Comparison of ENCODE assay signal across 8 cellular contexts in the genomic region with DNA sequence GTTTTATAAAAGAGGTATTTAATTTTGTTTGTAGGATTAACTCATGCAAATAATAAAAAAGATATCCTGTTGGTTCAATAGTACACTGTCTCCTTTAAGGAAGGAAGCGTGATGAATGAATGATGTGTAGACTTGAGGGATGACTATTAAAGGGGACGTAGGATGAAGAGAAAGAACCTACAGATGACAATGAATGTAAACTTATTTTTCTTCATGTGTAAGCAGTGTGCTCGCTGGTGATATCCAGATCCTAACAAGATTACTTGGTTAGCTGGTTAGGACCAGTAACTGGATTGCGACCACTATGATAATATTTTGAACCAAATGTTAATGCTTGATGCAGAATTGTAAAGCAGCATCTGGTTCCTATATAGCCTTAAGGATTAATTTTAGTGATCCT. TPM values are rescaled to one million over a fixed set of nuclear protein-coding genes. Genes with fewer than 3 reads are reported as not detected.
DNase-seq lines count a peak whose midpoint lies in the region; ATAC-seq and TF ChIP-seq lines count a peak whose summit lies in the region.

No MANE protein-coding gene starts in this region.

- no peak overlapping the region for H2BK12ac ChIP-seq in trophoblast cell (ENCODE audit: low read length)

- no peak overlapping the region for H4K8ac ChIP-seq in trophoblast cell (ENCODE audit: low read depth, low read length)

- no peak overlapping the region for H2BK120ac ChIP-seq in trophoblast cell (ENCODE audit: insufficient read depth, low read length, poor library complexity)

- H3K4me1 Mint-ChIP-seq in endothelial cell (ENCODE audit: unreplicated experiment), result peaks cover 35% of the 10 kb centered on the region

- peak overlapping the region; percentile 78 for H3K4me3 Mint-ChIP-seq in endothelial cell (ENCODE audit: unreplicated experiment)

- no peak overlapping the region for H3K23ac ChIP-seq in trophoblast cell (ENCODE audit: low read length)

- H3K4ac ChIP-seq in trophoblast cell (ENCODE audit: low read depth, low read length), result peak overlapping the region; percentile 86

- H3K79me2 ChIP-seq in trophoblast cell (ENCODE audit: control insufficient read depth, insufficient read depth, low read length, poor library complexity), result peaks cover 17% of the 10 kb centered on the region

- peaks cover 28% of the 10 kb centered on the region for H3K36me3 Mint-ChIP-seq in endothelial cell (ENCODE audit: low read depth, unreplicated experiment)

- no peak overlapping the region for H3K14ac ChIP-seq in trophoblast cell (ENCODE audit: low read length)

- H3K9me3 ChIP-seq in NT2/D1 (ENCODE audit: insufficient read depth, low read length) (no peaks in the 10 kb centered on the region), trophoblast cell (ENCODE audit: insufficient read depth, low read depth, low read length) (no peaks in the 10 kb centered on the region)

- no peak for DNase-seq in GM12864 (ENCODE audit: low read depth)
- DNase-seq in NT2/D1 (ENCODE audit: low read depth, low spot score), result no peak
- DNase-seq in endothelial cell (ENCODE audit: low spot score), result no peak
- no peak for DNase-seq in trophoblast cell
- DNase-seq in ACHN, result no peak
- no peak for DNase-seq in GF-D8 (lab: John Stamatoyannopoulos, UW)

- no peak overlapping the region for H4K12ac ChIP-seq in trophoblast cell (ENCODE audit: low read depth, low read length)

- H3K9ac ChIP-seq in NT2/D1 (ENCODE audit: insufficient read length, low read depth) (no peak overlapping the region), trophoblast cell (ENCODE audit: low read length) (no peak overlapping the region)

- H4K91ac ChIP-seq in trophoblast cell (ENCODE audit: low read depth, low read length), result no peak overlapping the region

- no peak for TF ChIP-seq CTCF in GM12864 (IDR thresholded peaks at IDR 0.05; ENCODE audit: low read depth, low read length, missing control alignments)
- no peak for TF ChIP-seq CTCF in endothelial cell (IDR thresholded peaks at IDR 0.05; ENCODE audit: unreplicated experiment)

- H3K4me1 ChIP-seq in NT2/D1 (ENCODE audit: insufficient read depth, insufficient read length), result no peaks in the 10 kb centered on the region
- peaks cover 0 to 3% of the 10 kb centered on the region in 2 experiments for H3K4me1 ChIP-seq in trophoblast cell (ENCODE audit: control insufficient read depth in 1 of 2, insufficient read depth in 2 of 2, low read length in 2 of 2)

- peak overlapping the region; percentile 63 for H3K4me3 ChIP-seq in GM12864 (ENCODE audit: low read depth, low read length)
- peak overlapping the region; percentile 65 for H3K4me3 ChIP-seq in NT2/D1 (ENCODE audit: insufficient read length, low read depth)
- no peak overlapping the region for H3K4me3 ChIP-seq in trophoblast cell (ENCODE audit: low read depth, low read length)

- ATAC-seq in HG03571 (IDR thresholded peaks at IDR 0.05; ENCODE audit: unreplicated experiment), result no peak
- ATAC-seq in HG02798 (IDR thresholded peaks at IDR 0.05; ENCODE audit: poor library complexity, unreplicated experiment), result no peak

- no peak overlapping the region for H3K27ac Mint-ChIP-seq in endothelial cell (ENCODE audit: unreplicated experiment)

- H3K18ac ChIP-seq in trophoblast cell (ENCODE audit: low read length), result no peak overlapping the region

- WGBS in trophoblast cell (ENCODE audit: extremely low coverage, insufficient coverage, insufficient read length), result no CpG with 5 or more reads among the region's 4 CpGs

- peaks cover 30% of the 10 kb centered on the region for H3K36me3 ChIP-seq in NT2/D1 (ENCODE audit: insufficient read depth, insufficient read length, low read length)
- peaks cover 5 to 9% of the 10 kb centered on the region in 2 experiments for H3K36me3 ChIP-seq in trophoblast cell (ENCODE audit: control insufficient read depth in 1 of 2, insufficient read depth in 2 of 2, low read length in 2 of 2)

- H3K27ac ChIP-seq in trophoblast cell (ENCODE audit: low read depth, low read length), result peak overlapping the region; percentile 41

- no peaks in the 10 kb centered on the region for H3K27me3 ChIP-seq in NT2/D1 (ENCODE audit: insufficient read depth, insufficient read length)
- no peaks in the 10 kb centered on the region for H3K27me3 ChIP-seq in trophoblast cell (ENCODE audit: insufficient read depth, low read length)

- peaks cover 14% of the 10 kb centered on the region for H3K27me3 Mint-ChIP-seq in endothelial cell (ENCODE audit: unreplicated experiment)

- no peak overlapping the region for H2AFZ ChIP-seq in trophoblast cell (ENCODE audit: insufficient read depth, low read length, poor library complexity)

- no peak overlapping the region for H2AK5ac ChIP-seq in trophoblast cell (ENCODE audit: low read length)

- peak overlapping the region; percentile 73 for H3K4me2 ChIP-seq in trophoblast cell (ENCODE audit: low read length)

- H2BK5ac ChIP-seq in trophoblast cell (ENCODE audit: low read depth, low read length, poor library complexity), result no peak overlapping the region

- H3K9me3 Mint-ChIP-seq in endothelial cell (ENCODE audit: unreplicated experiment), result peaks cover 4% of the 10 kb centered on the region

- peaks cover 18% of the 10 kb centered on the region for H3K79me1 ChIP-seq in trophoblast cell (ENCODE audit: low read length)

- in situ Hi-C loops in ACHN (cut with HindIII; ENCODE audit: low pct_ligation_motif_present, low pct_unique_long_range_greater_than_20kb, low sequenced_read_pairs), result no loop called here

RNA-seq across cellular contexts. Expression of a gene that starts 2.6 kb away (rescaled TPM):
- 55.3 TPM for total RNA-seq in endothelial cell (ENCODE audit: unreplicated experiment)
- polyA plus RNA-seq in trophoblast cell (2013), result 153 and 154 TPM in 2 replicates

RNA-seq across cellular contexts. Expression of a gene that starts 42.9 kb away (rescaled TPM):
- 55.5 TPM for total RNA-seq in endothelial cell (ENCODE audit: unreplicated experiment)
- 80.7 and 81.7 TPM in 2 replicates for polyA plus RNA-seq in trophoblast cell (2013)
